Comparison of ENCODE assay signal across 18 cellular contexts in genomic region chr17:3655766-3656165, GRCh38. TPM values are rescaled to one million over a fixed set of nuclear protein-coding genes. Genes with fewer than 3 reads are reported as not detected.
DNase-seq lines count a peak whose midpoint lies in the region; ATAC-seq and TF ChIP-seq lines count a peak whose summit lies in the region.
"Had no signal": no experiment of that assay in that cellular context is flagged by ENCODE, and none has a peak within 500 bp of the region (broad histone marks: within the 10 kb centered on the region; RNA-seq: fewer than 3 reads in every experiment).

No MANE protein-coding gene starts in this region.

- no TSS peak for BruUV-seq in IMR-90 (replicated peaks; lab: Mats Ljungman, UMichigan)

- no peak overlapping the region for H2BK120ac ChIP-seq in IMR-90 (ENCODE audit: low read depth, low read length)

- no peak overlapping the region for H3K9ac ChIP-seq in SK-N-SH
- no peak overlapping the region for H3K9ac ChIP-seq in IMR-90 (ENCODE audit: low read depth, low read length)
- no peak overlapping the region for H3K9ac ChIP-seq in endodermal cell (ENCODE audit: extremely low read depth, low read length, poor library complexity, severe bottlenecking)
- H3K9ac ChIP-seq: BLaER1 had no signal

- no peak overlapping the region for H3K56ac ChIP-seq in IMR-90 (ENCODE audit: extremely low read depth, insufficient read depth, low read length)

- no peak overlapping the region for H3K23ac ChIP-seq in IMR-90 (ENCODE audit: low read depth, low read length)

- no peaks in the 10 kb centered on the region for H3K4me1 Mint-ChIP-seq in endodermal cell
- H3K4me1 Mint-ChIP-seq: CD4-positive, alpha-beta memory T cell had no signal

- no peak for TF ChIP-seq POLR2A in IMR-90 (IDR thresholded peaks at IDR 0.05; ENCODE audit: low read depth, low read length)

- no peak overlapping the region for H2BK5ac ChIP-seq in IMR-90 (ENCODE audit: low read depth, low read length, poor library complexity, severe bottlenecking)

- no peaks in the 10 kb centered on the region for H3K9me3 Mint-ChIP-seq in endodermal cell
- H3K9me3 Mint-ChIP-seq: CD4-positive, alpha-beta memory T cell; GM23338; HFFc6 had no signal

- peaks cover 0 to 5% of the 10 kb centered on the region in 2 experiments for H3K36me3 ChIP-seq in SK-N-SH (replicated peaks in 1 of 2; ENCODE audit: control insufficient read depth in 1 of 2, insufficient read depth in 2 of 2, low read length in 1 of 2)
- peaks cover 6% of the 10 kb centered on the region; the same call in 1 of the 2 replicates for H3K36me3 ChIP-seq in IMR-90 (ENCODE audit: control insufficient read depth, insufficient read depth, low read length)
- peaks cover 1% of the 10 kb centered on the region for H3K36me3 ChIP-seq in endodermal cell (ENCODE audit: control insufficient read depth, insufficient read depth, low read length)

- dilution Hi-C loops in IMR-90 (cut with HindIII; ENCODE audit: low sequenced_read_pairs, unreplicated experiment) = no loop called here

- H2AFZ ChIP-seq in SK-N-SH (ENCODE audit: low read depth) (no peak overlapping the region), IMR-90 (replicated peaks; ENCODE audit: low read length, poor library complexity) (no peak overlapping the region)
- H2AFZ ChIP-seq: GM23338 had no signal

- H3K9me3 ChIP-seq in SK-N-SH (no peaks in the 10 kb centered on the region), IMR-90 (ENCODE audit: control insufficient read depth, insufficient read depth, low read length) (no peaks in the 10 kb centered on the region), endodermal cell (ENCODE audit: control insufficient read depth, low read length) (no peaks in the 10 kb centered on the region)
- H3K9me3 ChIP-seq: BLaER1 had no signal

- H3K27me3 ChIP-seq in SK-N-SH (ENCODE audit: insufficient read depth) (no peaks in the 10 kb centered on the region), IMR-90 (ENCODE audit: control insufficient read depth, insufficient read depth, low read length) (no peaks in the 10 kb centered on the region), endodermal cell (ENCODE audit: control insufficient read depth, insufficient read depth, low read length, poor library complexity, severe bottlenecking) (no peaks in the 10 kb centered on the region)
- H3K27me3 ChIP-seq: BLaER1 had no signal

- no peaks in the 10 kb centered on the region for H3K27me3 Mint-ChIP-seq in endodermal cell (ENCODE audit: insufficient read depth)
- H3K27me3 Mint-ChIP-seq: CD4-positive, alpha-beta memory T cell had no signal

- H3K4me3 ChIP-seq in SK-N-SH (ENCODE audit: low read depth in 2 of 2, low read length in 1 of 2) (no peak overlapping the region), IMR-90 (ENCODE audit: insufficient read depth, low read depth, low read length) (no peak overlapping the region), endodermal cell (ENCODE audit: low read length) (no peak overlapping the region)
- H3K4me3 ChIP-seq: BLaER1, GM23338 had no signal

- H3K18ac ChIP-seq in IMR-90 (ENCODE audit: low read depth, low read length) = no peak overlapping the region

- ATAC-seq in SK-N-SH treated with all-trans-retinoic acid at 6 μM for 48 hours = no peak
- ATAC-seq in IMR-90 (ENCODE audit: low read depth) = no peak
- no peak for ATAC-seq in GM18519 (IDR thresholded peaks at IDR 0.05; ENCODE audit: low FRiP score, unreplicated experiment)
- ATAC-seq: GM23338, HCT116, HepG2 had no signal

- no peak overlapping the region for H3K14ac ChIP-seq in IMR-90 (replicated peaks; ENCODE audit: low read depth, low read length)

- 97% methylated on average over 6 of the region's 11 CpGs for WGBS in SK-N-SH (ENCODE audit: low lambda C conversion rate)
- no CpG with 5 or more reads among the region's 11 CpGs for WGBS in IMR-90 (ENCODE audit: extremely low coverage in 2 of 2, insufficient read length in 1 of 2), 2 experiments
- WGBS in endodermal cell (ENCODE audit: insufficient coverage in 1 of 2, insufficient read length in 1 of 2), 2 experiments = 97 to 100% methylated on average over 3 to 8 of the region's 11 CpGs

- TF ChIP-seq RAD21 in SK-N-SH (IDR thresholded peaks at IDR 0.05; ENCODE audit: low read length) (no peak), IMR-90 (IDR thresholded peaks at IDR 0.05; ENCODE audit: low read length) (no peak)

- intact Hi-C loops in IMR-90 (cut with micrococcal nuclease) = no loop called here

- no peak for DNase-seq in SK-N-SH
- DNase-seq in IMR-90 = no peak
- DNase-seq in endodermal cell = peak; percentile 46
- no peak for DNase-seq in KG1 (lab: John Stamatoyannopoulos, UW)
- DNase-seq in MV-4-11 (lab: John Stamatoyannopoulos, UW) = no peak
- DNase-seq: CD4-positive, alpha-beta memory T cell; DMS153; DMS79; GDM1; HFFc6 had no signal

- H3K36me3 Mint-ChIP-seq in endodermal cell (ENCODE audit: low read depth) = peaks cover 26% of the 10 kb centered on the region

- no peak overlapping the region for H3K4me2 ChIP-seq in SK-N-SH
- no peak overlapping the region for H3K4me2 ChIP-seq in IMR-90 (ENCODE audit: low read depth, low read length)
- H3K4me2 ChIP-seq: BLaER1, GM23338 had no signal

- H4K20me1 ChIP-seq in SK-N-SH (ENCODE audit: insufficient read depth) = peaks cover 4% of the 10 kb centered on the region; the same call in 1 of the 2 replicates
- H4K20me1 ChIP-seq in IMR-90 (ENCODE audit: insufficient read depth, low read length) = peaks cover 15% of the 10 kb centered on the region
- H4K20me1 ChIP-seq: BLaER1 had no signal

- peaks cover 10% of the 10 kb centered on the region for H3F3A ChIP-seq in SK-N-SH (replicated peaks; ENCODE audit: insufficient read depth)

- H3K4me3 Mint-ChIP-seq in endodermal cell = no peak overlapping the region
- H3K4me3 Mint-ChIP-seq: CD14-positive monocyte; CD4-positive, alpha-beta memory T cell; GM23338; HFFc6 had no signal

- in situ Hi-C loops in IMR-90 (cut with MboI; ENCODE audit: low sequenced_read_pairs) = no loop called here

- H2BK15ac ChIP-seq in IMR-90 (ENCODE audit: low read depth, low read length) = no peak overlapping the region

- H2BK20ac ChIP-seq in IMR-90 (ENCODE audit: low read depth, low read length) = no peak overlapping the region

- TF ChIP-seq EP300 in SK-N-SH (IDR thresholded peaks at IDR 0.05; ENCODE audit: borderline replicate concordance in 1 of 2, low read depth in 1 of 2, low read length in 1 of 2) = no peak

- H3K9me1 ChIP-seq in IMR-90 (ENCODE audit: insufficient read depth, low read length) = peaks cover 21% of the 10 kb centered on the region

- H4K5ac ChIP-seq in IMR-90 (ENCODE audit: low read depth, low read length) = no peak overlapping the region

- no peak overlapping the region for H3K27ac Mint-ChIP-seq in endodermal cell
- H3K27ac Mint-ChIP-seq: CD14-positive monocyte; CD4-positive, alpha-beta memory T cell; HFFc6 had no signal

- 0 out of 2 replicates have a peak overlapping the region, but pooled peaks have one; percentile 14 for H2AK5ac ChIP-seq in IMR-90 (ENCODE audit: low read depth, low read length)

- no peak overlapping the region for H3K27ac ChIP-seq in SK-N-SH (ENCODE audit: low read depth in 2 of 2, low read length in 1 of 2)
- H3K27ac ChIP-seq in IMR-90 (ENCODE audit: insufficient read depth, low read length) = no peak overlapping the region
- H3K27ac ChIP-seq in endodermal cell (ENCODE audit: low read depth, low read length) = no peak overlapping the region
- H3K27ac ChIP-seq: 22Rv1, BLaER1 had no signal

- no peak overlapping the region for H3K4ac ChIP-seq in IMR-90 (ENCODE audit: low read depth, low read length)

- CTCF ChIA-PET in SK-N-SH (lab: Yijun Ruan, JAX) = no interaction called here
- CTCF ChIA-PET in IMR-90 (lab: Yijun Ruan, JAX) = no interaction called here

- H2AK9ac ChIP-seq in IMR-90 (replicated peaks; ENCODE audit: low read depth, low read length, poor library complexity) = no peak overlapping the region

- peaks cover 0 to 13% of the 10 kb centered on the region in 2 experiments; a peak in 3 of 4 replicates for H3K4me1 ChIP-seq in SK-N-SH (ENCODE audit: control insufficient read depth in 1 of 2, insufficient read depth in 2 of 2, low read depth in 1 of 2, low read length in 1 of 2)
- H3K4me1 ChIP-seq in IMR-90 (ENCODE audit: control insufficient read depth, insufficient read depth, low read length) = peaks cover 8% of the 10 kb centered on the region
- H3K4me1 ChIP-seq in endodermal cell (ENCODE audit: control insufficient read depth, insufficient read depth, low read length) = no peaks in the 10 kb centered on the region
- H3K4me1 ChIP-seq: BLaER1 had no signal

- H3K9me2 ChIP-seq in SK-N-SH = no peaks in the 10 kb centered on the region

- H4K8ac ChIP-seq in IMR-90 (ENCODE audit: low read depth in 2 of 2, low read length in 2 of 2) = no peak overlapping the region

- POLR2A ChIA-PET in SK-N-SH (lab: Yijun Ruan, JAX) = no interaction called here
- POLR2A ChIA-PET in IMR-90 (lab: Charles Lee; ENCODE audit: unreplicated experiment) = no interaction called here

- TF ChIP-seq CTCF in SK-N-SH (IDR thresholded peaks at IDR 0.05) = no peak
- no peak for TF ChIP-seq CTCF in IMR-90 (conservative IDR thresholded peaks at IDR 0.05; ENCODE audit: low read depth, low read length)
- TF ChIP-seq CTCF in endodermal cell (conservative IDR thresholded peaks at IDR 0.05) = no peak

- H3K79me1 ChIP-seq in IMR-90 (ENCODE audit: low read depth in 1 of 2, low read length in 2 of 2) = peaks cover 0 to 7% of the 10 kb centered on the region in 2 experiments; a peak in 2 of 4 replicates

- no peaks in the 10 kb centered on the region for H3K79me2 ChIP-seq in SK-N-SH (ENCODE audit: insufficient read depth)

- no peak overlapping the region for H4K91ac ChIP-seq in IMR-90 (ENCODE audit: insufficient read depth, low read depth, low read length)

RNA-seq across cellular contexts. Expression of gene TAX1BP3, which starts 12.6 kb away (rescaled TPM):
- polyA plus RNA-seq in SK-N-SH (2012; rRNA removed) (165 and 192 TPM in 2 replicates), IMR-90 (2012; rRNA removed) (176 and 196 TPM in 2 replicates)
- 129 and 173 TPM in 2 replicates for polyA plus RNA-seq in SK-N-SH (2012; cell fraction: cytosol; rRNA removed)
- polyA plus RNA-seq in SK-N-SH (2012; cell fraction: nucleus; rRNA removed) = 92.2 and 93.2 TPM in 2 replicates
- total RNA-seq in IMR-90 (2012; rRNA removed) (146 and 170 TPM in 2 replicates), endodermal cell (10 to 100 TPM; 69.6 to 86.8 TPM)
- 234 and 272 TPM in 2 replicates for polyA plus RNA-seq in IMR-90 (2012; cell fraction: cytosol; rRNA removed)
- 101 and 135 TPM in 2 replicates for polyA plus RNA-seq in IMR-90 (2012; cell fraction: nucleus; rRNA removed; ENCODE audit: low replicate concordance)
- 68.5 TPM for polyA plus RNA-seq in endodermal cell (2013, experiment 1 of 2)
- 73.9 TPM for polyA plus RNA-seq in endodermal cell (2013, experiment 2 of 2)

RNA-seq across cellular contexts. Expression of gene EMC6, which starts 12.8 kb away (rescaled TPM):
- polyA plus RNA-seq in SK-N-SH (2012; rRNA removed) (56.6 and 64.4 TPM in 2 replicates), IMR-90 (2012; rRNA removed) (80.5 and 84.4 TPM in 2 replicates)
- 37.8 and 55.1 TPM in 2 replicates for polyA plus RNA-seq in SK-N-SH (2012; cell fraction: cytosol; rRNA removed)
- polyA plus RNA-seq in SK-N-SH (2012; cell fraction: nucleus; rRNA removed) = 20.0 and 20.1 TPM in 2 replicates
- total RNA-seq in IMR-90 (2012; rRNA removed) (10.8 and 10.9 TPM in 2 replicates), endodermal cell (10 to 100 TPM; 59.4 to 69.5 TPM)
- 22.8 and 105 TPM in 2 replicates for polyA plus RNA-seq in IMR-90 (2012; cell fraction: cytosol; rRNA removed)
- 23.6 and 35.6 TPM in 2 replicates for polyA plus RNA-seq in IMR-90 (2012; cell fraction: nucleus; rRNA removed; ENCODE audit: low replicate concordance)
- 77.3 TPM for polyA plus RNA-seq in endodermal cell (2013, experiment 1 of 2)
- 68.2 TPM for polyA plus RNA-seq in endodermal cell (2013, experiment 2 of 2)

RNA-seq across cellular contexts. Expression of gene CTNS, which starts 19.2 kb away (rescaled TPM):
- 6.7 and 8.2 TPM in 2 replicates for polyA plus RNA-seq in SK-N-SH (2012; rRNA removed)
- polyA plus RNA-seq in SK-N-SH (2012; cell fraction: cytosol; rRNA removed) = 5.1 and 5.8 TPM in 2 replicates
- 14.5 and 17.2 TPM in 2 replicates for polyA plus RNA-seq in SK-N-SH (2012; cell fraction: nucleus; rRNA removed)
- 4.7 and 6.9 TPM in 2 replicates for total RNA-seq in IMR-90 (2012; rRNA removed)
- 4.7 and 5.3 TPM in 2 replicates for polyA plus RNA-seq in IMR-90 (2012; rRNA removed)
- polyA plus RNA-seq in IMR-90 (2012; cell fraction: cytosol; rRNA removed) = 3.1 and 5.1 TPM in 2 replicates
- polyA plus RNA-seq in IMR-90 (2012; cell fraction: nucleus; rRNA removed; ENCODE audit: low replicate concordance) = 8.7 and 9.4 TPM in 2 replicates
- total RNA-seq in endodermal cell = 10 to 100 TPM; 17.2 to 18.8 TPM
- 16.9 TPM for polyA plus RNA-seq in endodermal cell (2013, experiment 1 of 2)
- 14.1 TPM for polyA plus RNA-seq in endodermal cell (2013, experiment 2 of 2)

RNA-seq across cellular contexts. Expression of gene SHPK, which starts 19.7 kb away (rescaled TPM):
- polyA plus RNA-seq in SK-N-SH (2012; rRNA removed) = 9.0 and 9.7 TPM in 2 replicates
- 4.5 and 6.7 TPM in 2 replicates for polyA plus RNA-seq in SK-N-SH (2012; cell fraction: cytosol; rRNA removed)
- 12.3 and 16.1 TPM in 2 replicates for polyA plus RNA-seq in SK-N-SH (2012; cell fraction: nucleus; rRNA removed)
- 12.8 and 14.3 TPM in 2 replicates for total RNA-seq in IMR-90 (2012; rRNA removed)
- polyA plus RNA-seq in IMR-90 (2012; rRNA removed) = 10.7 and 11.1 TPM in 2 replicates
- polyA plus RNA-seq in IMR-90 (2012; cell fraction: cytosol; rRNA removed) = 7.5 and 9.2 TPM in 2 replicates
- polyA plus RNA-seq in IMR-90 (2012; cell fraction: nucleus; rRNA removed; ENCODE audit: low replicate concordance) = 20.4 and 20.5 TPM in 2 replicates
- total RNA-seq in endodermal cell = 10 to 100 TPM; 35.2 to 46.4 TPM
- polyA plus RNA-seq in endodermal cell (2013, experiment 1 of 2) = 18.2 TPM
- 18.6 TPM for polyA plus RNA-seq in endodermal cell (2013, experiment 2 of 2)

RNA-seq across cellular contexts. Expression of gene P2RX5, which starts 40.2 kb away (rescaled TPM):
- polyA plus RNA-seq in SK-N-SH (2012; rRNA removed) (0.71 and 0.97 TPM in 2 replicates), IMR-90 (2012; rRNA removed) (3.5 and 3.7 TPM in 2 replicates)
- polyA plus RNA-seq in SK-N-SH (2012; cell fraction: cytosol; rRNA removed) = 0.62 and 0.94 TPM in 2 replicates
- polyA plus RNA-seq in SK-N-SH (2012; cell fraction: nucleus; rRNA removed) = 2.0 and 2.2 TPM in 2 replicates
- total RNA-seq in IMR-90 (2012; rRNA removed) (1.7 and 1.8 TPM in 2 replicates), endodermal cell (under 1 TPM; 0.46 to 0.57 TPM)
- 2.1 and 4.3 TPM in 2 replicates for polyA plus RNA-seq in IMR-90 (2012; cell fraction: cytosol; rRNA removed)
- 4.0 and 4.2 TPM in 2 replicates for polyA plus RNA-seq in IMR-90 (2012; cell fraction: nucleus; rRNA removed; ENCODE audit: low replicate concordance)
- polyA plus RNA-seq in endodermal cell (2013, experiment 1 of 2) = 0.36 TPM
- 0.46 TPM for polyA plus RNA-seq in endodermal cell (2013, experiment 2 of 2)
